In the genomic region with DNA sequence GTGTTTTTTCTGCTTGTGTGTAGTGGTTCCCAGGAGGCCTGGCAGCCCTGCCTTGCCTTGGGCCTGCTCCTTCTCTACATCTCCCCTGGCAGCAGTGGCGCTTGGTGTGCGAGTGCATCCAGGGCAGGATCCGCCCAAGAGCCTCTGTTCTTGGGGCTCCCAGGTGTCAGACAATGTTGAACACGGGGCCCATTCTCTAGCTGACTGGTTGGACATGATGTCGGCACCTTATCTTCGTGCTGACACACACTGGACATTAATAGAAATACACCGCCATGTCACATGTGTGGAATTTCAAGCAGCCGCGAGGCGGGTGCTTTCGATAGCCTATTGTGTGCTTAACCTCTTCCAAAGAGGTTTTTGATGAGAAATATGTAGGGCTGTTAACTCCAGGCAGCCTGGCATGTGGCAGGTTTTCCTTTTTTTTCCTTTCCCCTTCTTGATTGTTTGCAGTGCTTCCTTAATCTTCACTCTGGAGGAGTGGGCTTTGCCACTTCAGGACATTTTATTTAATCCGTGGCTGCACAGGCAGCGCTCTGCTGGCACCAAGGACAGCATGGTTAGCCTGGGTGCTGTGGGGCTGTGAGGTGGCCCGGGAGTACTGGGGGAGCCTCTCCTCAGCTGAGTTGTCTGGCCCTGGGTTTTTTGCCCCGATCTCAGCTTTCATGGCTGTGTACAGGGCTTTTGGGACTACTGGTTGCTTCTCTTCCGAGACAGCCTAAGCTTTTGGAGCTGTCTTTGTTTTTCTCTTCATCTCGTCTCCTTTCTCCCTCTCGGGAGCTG, we compare ENCODE assay signal across 1 cellular context.
TF ChIP-seq lines count a peak whose summit lies in the region.

No MANE protein-coding gene starts in this region.

TF ChIP-seq in SK-N-SH, 30 proteins besides CTCF, POLR2A, EP300 and RAD21:
- 0 out of 2 replicates have a peak, but pooled peaks have one; percentile 13 for TF ChIP-seq SMC3 (IDR thresholded peaks at IDR 0.05; ENCODE audit: low read depth, low read length)
- TF ChIP-seq RCOR1 (IDR thresholded peaks at IDR 0.05; ENCODE audit: low read length) = no peak
- peak; percentile 54; the same call in 1 of the 2 replicates for TF ChIP-seq MXI1 (IDR thresholded peaks at IDR 0.05; ENCODE audit: low read depth, low read length)
